ENCODE assay signal across 16 cellular contexts in genomic region chr3:40078590-40078989, GRCh38.
"Had no signal": no experiment of that assay in that cellular context is flagged by ENCODE, and none has a peak within 500 bp of the region (broad histone marks: within the 10 kb centered on the region; RNA-seq: fewer than 3 reads in every experiment).

No MANE protein-coding gene starts in this region.

- ATAC-seq: body of pancreas, left ventricle myocardium superior had no signal

- H3K27ac ChIP-seq: adrenal gland, body of pancreas, uterus, VCaP had no signal

- DNase-seq: activated CD4-positive, alpha-beta memory T cell treated with anti-CD3 and anti-CD28 coated beads for 36 hours; activated CD4-positive, alpha-beta T cell treated with anti-CD3 and anti-CD28 coated beads for 1 hour; activated effector memory CD4-positive, alpha-beta T cell treated with Interleukin-2 at 50 U/mL for 16 hours; activated naive CD4-positive, alpha-beta T cell treated with anti-CD3 and anti-CD28 coated beads, Interleukin-2, amount 50 U/mL, for 16 hours; activated T-cell treated with anti-CD3 and anti-CD28 coated beads, Interleukin-2, amount 50 U/mL, for 24 hours; adrenal gland; body of pancreas; central memory CD4-positive, alpha-beta T cell; dermis blood vessel endothelial cell; erythroblast; hypothalamus; left ventricle myocardium superior; nephron progenitor cell; uterus had no signal

- H3K27me3 ChIP-seq: adrenal gland, body of pancreas, tibial nerve, uterus had no signal

- H3K4me1 ChIP-seq: adrenal gland, body of pancreas, uterus had no signal

- H3K4me3 ChIP-seq: adrenal gland, body of pancreas, tibial nerve, uterus had no signal

- H3K9me3 ChIP-seq: adrenal gland, body of pancreas, tibial nerve, uterus had no signal

- H3K36me3 ChIP-seq: adrenal gland, tibial nerve, uterus had no signal
